ENCODE assay signal across 12 cellular contexts in the genomic region with DNA sequence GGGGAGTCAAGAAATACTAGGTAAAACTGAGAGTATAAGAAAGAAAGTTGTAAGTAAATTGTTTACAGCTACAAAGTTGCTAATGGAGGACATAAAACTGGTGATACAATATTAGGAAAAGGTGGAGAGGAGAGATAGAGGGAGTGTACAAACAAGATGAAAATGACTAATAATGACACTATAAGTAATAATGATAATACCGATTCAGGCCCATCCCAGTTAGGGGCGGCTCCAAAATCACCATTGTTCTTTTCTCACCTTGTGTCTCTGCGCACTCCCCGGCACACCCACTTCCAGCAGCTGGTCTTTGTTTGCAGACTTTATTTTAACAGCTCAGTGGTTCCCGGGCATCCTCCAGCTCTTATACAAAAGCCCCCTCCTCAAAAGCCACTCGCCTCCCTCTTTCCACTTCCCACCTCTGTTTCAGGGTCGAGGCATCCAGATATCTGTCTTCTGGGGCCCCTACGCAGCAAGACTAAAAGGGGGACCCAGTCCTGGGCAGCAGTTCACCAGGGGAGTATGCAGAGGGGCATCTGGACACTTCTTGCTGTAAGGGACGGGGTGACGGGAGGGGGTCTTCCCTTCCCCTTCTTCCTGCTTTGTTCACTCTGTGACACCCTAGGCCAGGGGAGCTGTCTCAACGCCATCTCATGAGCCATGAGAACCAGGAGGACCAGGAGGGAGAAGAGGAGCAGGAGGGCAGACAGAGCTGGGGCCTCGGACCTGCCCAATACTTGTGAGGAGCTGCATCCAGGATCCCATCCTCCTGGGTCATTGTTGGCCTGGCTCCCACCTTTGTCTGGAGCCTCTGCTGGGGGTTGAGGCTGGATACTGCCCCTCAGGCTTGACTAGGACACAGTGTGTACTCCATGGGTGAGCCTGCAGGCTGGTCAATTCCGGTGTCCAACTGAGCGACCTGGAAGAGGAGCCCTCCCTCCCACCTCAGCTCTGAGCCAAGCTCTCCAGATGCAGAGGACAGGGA. TPM values are rescaled to one million over a fixed set of nuclear protein-coding genes. Genes with fewer than 3 reads are reported as not detected.
A peak's percentile ranks its signal among the peaks of the same experiment; 100 is the strongest.
DNase-seq lines count a peak whose midpoint lies in the region; ATAC-seq and TF ChIP-seq lines count a peak whose summit lies in the region.
"Had no signal": no experiment of that assay in that cellular context is flagged by ENCODE, and none has a peak within 500 bp of the region (broad histone marks: within the 10 kb centered on the region; RNA-seq: fewer than 3 reads in every experiment).

No MANE protein-coding gene starts in this region.

- H3K9me3 ChIP-seq in CD8-positive, alpha-beta memory T cell (ENCODE audit: low read length), result no peaks in the 10 kb centered on the region
- no peaks in the 10 kb centered on the region for H3K9me3 ChIP-seq in prostate gland
- H3K9me3 ChIP-seq: thyroid gland had no signal

- H3K4me3 ChIP-seq in CD8-positive, alpha-beta memory T cell (ENCODE audit: low read length), result peak overlapping the region; percentile 91
- H3K4me3 ChIP-seq in epithelial cell of esophagus (ENCODE audit: low read length), result no peak overlapping the region
- H3K4me3 ChIP-seq in prostate gland, result no peak overlapping the region

- ATAC-seq in T-cell (replicated peaks in 1 of 4) (no peak), HG03565 (IDR thresholded peaks at IDR 0.05; ENCODE audit: unreplicated experiment) (no peak)

- DNase-seq in CD8-positive, alpha-beta memory T cell, result no peak
- DNase-seq in T-cell (no peak), epithelial cell of esophagus (ENCODE audit: low read depth) (peak; percentile 51), prostate gland (ENCODE audit: low spot score) (no peak), NCI-H510A treated with DMSO at 0.1 percent for 48 hours (lab: John Stamatoyannopoulos, UW) (no peak), midbrain (lab: John Stamatoyannopoulos, UW) (no peak), AG20443 (ENCODE audit: low spot score) (no peak)
- DNase-seq: activated CD4-positive, alpha-beta T cell treated with anti-CD3 and anti-CD28 coated beads for 48 hours; Karpas-422; thyroid gland had no signal

- CTCF ChIA-PET in CD8-positive, alpha-beta memory T cell (lab: Charles Lee), result interaction anchor here (0.6 to 3.8 kb wide), 5 partner anchors 16 to 171 kb away, joined by 3 to 29 read pairs (median 5); a partner anchor contains a TSS
- CTCF ChIA-PET in T-cell (lab: Charles Lee), result no interaction called here

- POLR2A ChIA-PET in CD8-positive, alpha-beta memory T cell (lab: Charles Lee), result no interaction called here
- POLR2A ChIA-PET in T-cell (lab: Charles Lee), result interaction anchor here in 1 of 2 donors (0.6 kb wide), 2 partner anchors 73 to 198 kb away, joined by 3 read pairs; no protein-coding TSS in a partner anchor

- peaks cover 21 to 69% (median 31%) of the 10 kb centered on the region in 3 donors for H3K36me3 Mint-ChIP-seq in CD8-positive, alpha-beta memory T cell
- H3K36me3 Mint-ChIP-seq in T-cell, result peaks cover 52% of the 10 kb centered on the region

- H3K27ac ChIP-seq in CD8-positive, alpha-beta memory T cell (ENCODE audit: low read depth, low read length), result no peak overlapping the region
- H3K27ac ChIP-seq in prostate gland, result peak overlapping the region; percentile 89 to 95

- TF ChIP-seq POLR2A in prostate gland (IDR thresholded peaks at IDR 0.05), result no peak

- H3K36me3 ChIP-seq in CD8-positive, alpha-beta memory T cell (ENCODE audit: insufficient read depth, low read length), result peaks cover 30% of the 10 kb centered on the region
- no peaks in the 10 kb centered on the region for H3K36me3 ChIP-seq in prostate gland

- intact Hi-C loops in prostate gland (cut with DNase I), result loop anchor here (5.0 to 10.0 kb wide), 2 partner anchors 46 to 82 kb away; no protein-coding TSS in a partner anchor

- 72% methylated on average over 14 of the region's 14 CpGs for WGBS in prostate gland

- no peak for TF ChIP-seq CTCF in epithelial cell of esophagus (IDR thresholded peaks at IDR 0.05; ENCODE audit: insufficient read depth, low read depth, low read length, missing control alignments)
- no peak for TF ChIP-seq CTCF in prostate gland (IDR thresholded peaks at IDR 0.05)

- H3K27ac Mint-ChIP-seq in CD8-positive, alpha-beta memory T cell, result peak overlapping the region in 7 of 8 donors; percentile 47 to 99 (median 98)
- peak overlapping the region; percentile 49 to 66 for H3K27ac Mint-ChIP-seq in T-cell

- peaks cover 0 to 4% (median 0%) of the 10 kb centered on the region in 5 donors for H3K9me3 Mint-ChIP-seq in CD8-positive, alpha-beta memory T cell
- H3K9me3 Mint-ChIP-seq in T-cell, result no peaks in the 10 kb centered on the region

- peaks cover 0 to 1% of the 10 kb centered on the region in 2 donors for H3K27me3 Mint-ChIP-seq in CD8-positive, alpha-beta memory T cell
- no peaks in the 10 kb centered on the region for H3K27me3 Mint-ChIP-seq in T-cell

- peaks cover 61 to 76% (median 70%) of the 10 kb centered on the region in 3 donors for H3K4me1 Mint-ChIP-seq in CD8-positive, alpha-beta memory T cell
- peaks cover 65 to 69% (median 66%) of the 10 kb centered on the region in 3 donors for H3K4me1 Mint-ChIP-seq in T-cell

- H3K4me1 ChIP-seq in CD8-positive, alpha-beta memory T cell (ENCODE audit: insufficient read depth, low read length), result peaks cover 37% of the 10 kb centered on the region
- H3K4me1 ChIP-seq in prostate gland (replicated peaks), result peaks cover 17% of the 10 kb centered on the region

- no peaks in the 10 kb centered on the region for H3K27me3 ChIP-seq in CD8-positive, alpha-beta memory T cell (ENCODE audit: insufficient read depth, low read length, poor library complexity, severe bottlenecking)
- no peaks in the 10 kb centered on the region for H3K27me3 ChIP-seq in prostate gland (replicated peaks; ENCODE audit: insufficient read depth)
- H3K27me3 ChIP-seq: thyroid gland had no signal

- H3K4me3 Mint-ChIP-seq in CD8-positive, alpha-beta memory T cell, result peak overlapping the region; percentile 87 to 100 (median 100)
- H3K4me3 Mint-ChIP-seq in T-cell, result peak overlapping the region; percentile 99 to 100 (median 99)

RNA-seq across cellular contexts. Expression of a gene that starts 2.7 kb away (rescaled TPM):
- 10 to 100 TPM; 59.0 to 62.8 TPM for total RNA-seq in CD8-positive, alpha-beta memory T cell
- 27.1 TPM for polyA plus RNA-seq in CD8-positive, alpha-beta memory T cell
- total RNA-seq in T-cell, result 10 to 100 TPM; 38.3 to 80.7 (median 70.6) TPM
- total RNA-seq in prostate gland, result 10 to 100 TPM; 35.2 to 64.1 TPM

RNA-seq across cellular contexts. Expression of a gene that starts 16.3 kb away (rescaled TPM):
- 10 to 100 TPM; 32.8 to 34.3 TPM for total RNA-seq in CD8-positive, alpha-beta memory T cell
- polyA plus RNA-seq in CD8-positive, alpha-beta memory T cell, result 25.6 TPM
- 10 to 100 TPM; 15.7 to 29.5 (median 19.8) TPM for total RNA-seq in T-cell
- total RNA-seq in prostate gland, result 10 to 100 TPM; 19.6 to 22.9 TPM

RNA-seq across cellular contexts. Expression of a gene that starts 35.0 kb away (rescaled TPM):
- total RNA-seq in CD8-positive, alpha-beta memory T cell, result under 1 TPM; 0.42 to 0.46 TPM
- not detected for polyA plus RNA-seq in CD8-positive, alpha-beta memory T cell
- under 1 TPM in 2 of 5 donors, not detected in 3; 0.22 to 0.72 TPM for total RNA-seq in T-cell
- 10 to 100 TPM; 13.6 to 25.5 TPM for total RNA-seq in prostate gland
- total RNA-seq: OCI-LY7 had no signal

Comparison
In these comparisons a context has a peak if more than half of its experiments do, and no peak if none do; other contexts are left out.
1. RNA of a gene that starts 35.0 kb away (total RNA-seq): 13.6 to 25.5 TPM in prostate gland; 0.42 to 0.46 TPM in CD8-positive, alpha-beta memory T cell and 0.22 to 0.72 TPM in T-cell; every median in the first group is over 4 times any median in the second.